ENCODE assay signal across 1 cellular context in the genomic region with DNA sequence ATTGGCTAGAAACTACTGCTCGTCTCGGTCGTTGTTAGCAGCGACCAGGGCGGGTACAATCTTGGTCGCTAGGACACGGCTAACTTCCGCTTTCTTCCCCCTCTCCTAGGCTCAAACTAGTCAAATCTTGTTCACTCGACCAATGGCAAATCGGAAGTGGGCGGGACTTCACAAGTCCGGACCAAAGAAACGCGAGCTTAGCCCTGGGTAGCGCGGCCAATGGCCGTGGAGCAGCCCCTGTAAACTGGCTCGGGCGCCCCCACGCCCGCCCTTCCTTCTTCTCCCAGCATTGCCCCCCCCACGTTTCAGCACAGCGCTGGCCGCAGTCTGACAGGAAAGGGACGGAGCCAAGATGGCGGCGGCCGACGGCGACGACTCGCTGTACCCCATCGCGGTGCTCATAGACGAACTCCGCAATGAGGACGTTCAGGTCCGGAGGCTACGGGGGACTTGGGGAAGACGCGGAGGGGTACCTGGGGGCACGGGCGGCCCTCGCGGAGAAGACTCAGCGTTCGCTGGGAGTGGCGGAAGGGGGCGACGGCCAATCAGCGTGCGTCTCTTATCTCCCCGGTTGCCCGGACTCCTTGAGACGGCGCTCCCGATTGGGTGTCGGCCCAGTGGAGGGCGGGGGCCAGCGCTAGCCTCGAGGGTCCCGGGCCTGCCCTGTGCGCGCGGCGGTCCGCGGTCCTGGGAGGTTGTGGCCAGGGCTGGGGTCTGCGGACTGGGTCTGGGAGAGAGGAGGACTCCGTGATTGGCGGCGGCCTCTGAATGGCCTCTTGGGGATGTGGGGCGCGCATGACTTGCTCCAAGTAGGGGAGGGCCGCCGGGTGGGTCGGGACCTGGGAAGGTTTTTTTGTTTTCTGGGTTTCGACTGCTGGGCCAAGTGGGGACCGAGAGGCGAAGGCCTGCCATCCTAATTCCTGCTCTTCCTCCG.
TF ChIP-seq lines count a peak whose summit lies in the region.

TSS of gene PPP2R1A (plus strand) at position 308 of the 934 bp plus-strand sequence. CDS start at position 353, 45 bp downstream.

TF ChIP-seq in K562, 482 proteins besides CTCF, POLR2A, EP300 and RAD21 (continued from another document and continues in another):
- no peak for TF ChIP-seq NKRF (IDR thresholded peaks at IDR 0.05; ENCODE audit: borderline replicate concordance)
- TF ChIP-seq SMAD2 (IDR thresholded peaks at IDR 0.05; ENCODE audit: low read depth, low read length), result no peak
- peak; percentile 89 for TF ChIP-seq RBM25 (IDR thresholded peaks at IDR 0.05; ENCODE audit: low read depth, low read length, severe bottlenecking)
- TF ChIP-seq DEAF1 (CRISPR knock-in tag; IDR thresholded peaks at IDR 0.05), result no peak
- no peak for TF ChIP-seq HMG20A (CRISPR knock-in tag; conservative IDR thresholded peaks at IDR 0.05)
- 0 out of 4 replicates have a peak, but pooled peaks of 1 of the 2 experiments have one; percentile 10 for TF ChIP-seq TRIM24 (IDR thresholded peaks at IDR 0.05)
- TF ChIP-seq ZNF780A (CRISPR knock-in tag; IDR thresholded peaks at IDR 0.05), result no peak
- peak; percentile 81 for TF ChIP-seq POLR2H (tag; IDR thresholded peaks at IDR 0.05; ENCODE audit: low read depth)
- TF ChIP-seq HEY1 (CRISPR knock-in tag; IDR thresholded peaks at IDR 0.05; ENCODE audit: borderline replicate concordance), result no peak
- TF ChIP-seq MAFK (IDR thresholded peaks at IDR 0.05; ENCODE audit: low read length), result no peak
- TF ChIP-seq MCM7 (IDR thresholded peaks at IDR 0.05), result no peak
- TF ChIP-seq ZNF584 (CRISPR knock-in tag; IDR thresholded peaks at IDR 0.05; ENCODE audit: low read depth), result no peak
- TF ChIP-seq SIRT6 (IDR thresholded peaks at IDR 0.05; ENCODE audit: low read depth, low read length), result no peak
- TF ChIP-seq, protein P1, sequence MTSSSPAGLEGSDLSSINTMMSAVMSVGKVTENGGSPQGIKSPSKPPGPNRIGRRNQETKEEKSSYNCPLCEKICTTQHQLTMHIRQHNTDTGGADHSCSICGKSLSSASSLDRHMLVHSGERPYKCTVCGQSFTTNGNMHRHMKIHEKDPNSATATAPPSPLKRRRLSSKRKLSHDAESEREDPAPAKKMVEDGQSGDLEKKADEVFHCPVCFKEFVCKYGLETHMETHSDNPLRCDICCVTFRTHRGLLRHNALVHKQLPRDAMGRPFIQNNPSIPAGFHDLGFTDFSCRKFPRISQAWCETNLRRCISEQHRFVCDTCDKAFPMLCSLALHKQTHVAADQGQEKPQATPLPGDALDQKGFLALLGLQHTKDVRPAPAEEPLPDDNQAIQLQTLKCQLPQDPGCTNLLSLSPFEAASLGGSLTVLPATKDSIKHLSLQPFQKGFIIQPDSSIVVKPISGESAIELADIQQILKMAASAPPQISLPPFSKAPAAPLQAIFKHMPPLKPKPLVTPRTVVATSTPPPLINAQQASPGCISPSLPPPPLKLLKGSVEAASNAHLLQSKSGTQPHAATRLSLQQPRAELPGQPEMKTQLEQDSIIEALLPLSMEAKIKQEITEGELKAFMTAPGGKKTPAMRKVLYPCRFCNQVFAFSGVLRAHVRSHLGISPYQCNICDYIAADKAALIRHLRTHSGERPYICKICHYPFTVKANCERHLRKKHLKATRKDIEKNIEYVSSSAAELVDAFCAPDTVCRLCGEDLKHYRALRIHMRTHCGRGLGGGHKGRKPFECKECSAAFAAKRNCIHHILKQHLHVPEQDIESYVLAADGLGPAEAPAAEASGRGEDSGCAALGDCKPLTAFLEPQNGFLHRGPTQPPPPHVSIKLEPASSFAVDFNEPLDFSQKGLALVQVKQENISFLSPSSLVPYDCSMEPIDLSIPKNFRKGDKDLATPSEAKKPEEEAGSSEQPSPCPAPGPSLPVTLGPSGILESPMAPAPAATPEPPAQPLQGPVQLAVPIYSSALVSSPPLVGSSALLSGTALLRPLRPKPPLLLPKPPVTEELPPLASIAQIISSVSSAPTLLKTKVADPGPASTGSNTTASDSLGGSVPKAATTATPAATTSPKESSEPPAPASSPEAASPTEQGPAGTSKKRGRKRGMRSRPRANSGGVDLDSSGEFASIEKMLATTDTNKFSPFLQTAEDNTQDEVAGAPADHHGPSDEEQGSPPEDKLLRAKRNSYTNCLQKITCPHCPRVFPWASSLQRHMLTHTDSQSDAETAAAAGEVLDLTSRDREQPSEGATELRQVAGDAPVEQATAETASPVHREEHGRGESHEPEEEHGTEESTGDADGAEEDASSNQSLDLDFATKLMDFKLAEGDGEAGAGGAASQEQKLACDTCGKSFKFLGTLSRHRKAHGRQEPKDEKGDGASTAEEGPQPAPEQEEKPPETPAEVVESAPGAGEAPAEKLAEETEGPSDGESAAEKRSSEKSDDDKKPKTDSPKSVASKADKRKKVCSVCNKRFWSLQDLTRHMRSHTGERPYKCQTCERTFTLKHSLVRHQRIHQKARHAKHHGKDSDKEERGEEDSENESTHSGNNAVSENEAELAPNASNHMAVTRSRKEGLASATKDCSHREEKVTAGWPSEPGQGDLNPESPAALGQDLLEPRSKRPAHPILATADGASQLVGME (CRISPR knock-in tag; IDR thresholded peaks at IDR 0.05), result peak; percentile 83
- no peak for TF ChIP-seq SREBF2 (CRISPR knock-in tag; IDR thresholded peaks at IDR 0.05)
- TF ChIP-seq ZNF121 (CRISPR knock-in tag; conservative IDR thresholded peaks at IDR 0.05), result no peak
- TF ChIP-seq ZNF12 (CRISPR knock-in tag; IDR thresholded peaks at IDR 0.05), result no peak
- no peak for TF ChIP-seq BACH1 (tag; IDR thresholded peaks at IDR 0.05)
- no peak for TF ChIP-seq HNRNPLL (IDR thresholded peaks at IDR 0.05; ENCODE audit: low read depth, low read length, poor library complexity, severe bottlenecking)
- TF ChIP-seq SMARCA5 (IDR thresholded peaks at IDR 0.05), result no peak
- 0 out of 4 replicates have a peak, but pooled peaks of 1 of the 2 experiments have one; percentile 31 for TF ChIP-seq NONO (IDR thresholded peaks at IDR 0.05; ENCODE audit: low read depth in 2 of 2, low read length in 1 of 2)
- TF ChIP-seq ILF3 (IDR thresholded peaks at IDR 0.05; ENCODE audit: borderline replicate concordance), result no peak
- TF ChIP-seq CEBPG (CRISPR knock-in tag; IDR thresholded peaks at IDR 0.05), result no peak
- TF ChIP-seq CEBPG (tag; conservative IDR thresholded peaks at IDR 0.05 in 1 of 2, IDR thresholded peaks at IDR 0.05 in 1 of 2), result no peak
- TF ChIP-seq SNIP1 (IDR thresholded peaks at IDR 0.05; ENCODE audit: low read depth), result no peak
- TF ChIP-seq TFE3 (CRISPR knock-in tag; IDR thresholded peaks at IDR 0.05), result no peak
- TF ChIP-seq TARDBP (IDR thresholded peaks at IDR 0.05), result peak; percentile 94
- TF ChIP-seq HMGN3 (IDR thresholded peaks at IDR 0.05; ENCODE audit: borderline replicate concordance, extremely low read depth, insufficient read length, low read depth, low read length), result peak; percentile 51
- 0 out of 2 replicates have a peak, but pooled peaks have one; percentile 24 for TF ChIP-seq FOXP1 (CRISPR knock-in tag; IDR thresholded peaks at IDR 0.05)
- TF ChIP-seq ZFPM2 (CRISPR knock-in tag; IDR thresholded peaks at IDR 0.05), result no peak
- no peak for TF ChIP-seq MAFG (tag; conservative IDR thresholded peaks at IDR 0.05)
- TF ChIP-seq PHF21A (IDR thresholded peaks at IDR 0.05; ENCODE audit: borderline replicate concordance, low read depth), result no peak
- no peak for TF ChIP-seq POLR2AphosphoS2 (IDR thresholded peaks at IDR 0.05; ENCODE audit: low read length)
- TF ChIP-seq KLF13 (tag; IDR thresholded peaks at IDR 0.05; ENCODE audit: borderline replicate concordance, low read depth), result no peak
- TF ChIP-seq STAG1 (CRISPR knock-in tag; IDR thresholded peaks at IDR 0.05; ENCODE audit: borderline replicate concordance), result no peak
- TF ChIP-seq, protein P2, sequence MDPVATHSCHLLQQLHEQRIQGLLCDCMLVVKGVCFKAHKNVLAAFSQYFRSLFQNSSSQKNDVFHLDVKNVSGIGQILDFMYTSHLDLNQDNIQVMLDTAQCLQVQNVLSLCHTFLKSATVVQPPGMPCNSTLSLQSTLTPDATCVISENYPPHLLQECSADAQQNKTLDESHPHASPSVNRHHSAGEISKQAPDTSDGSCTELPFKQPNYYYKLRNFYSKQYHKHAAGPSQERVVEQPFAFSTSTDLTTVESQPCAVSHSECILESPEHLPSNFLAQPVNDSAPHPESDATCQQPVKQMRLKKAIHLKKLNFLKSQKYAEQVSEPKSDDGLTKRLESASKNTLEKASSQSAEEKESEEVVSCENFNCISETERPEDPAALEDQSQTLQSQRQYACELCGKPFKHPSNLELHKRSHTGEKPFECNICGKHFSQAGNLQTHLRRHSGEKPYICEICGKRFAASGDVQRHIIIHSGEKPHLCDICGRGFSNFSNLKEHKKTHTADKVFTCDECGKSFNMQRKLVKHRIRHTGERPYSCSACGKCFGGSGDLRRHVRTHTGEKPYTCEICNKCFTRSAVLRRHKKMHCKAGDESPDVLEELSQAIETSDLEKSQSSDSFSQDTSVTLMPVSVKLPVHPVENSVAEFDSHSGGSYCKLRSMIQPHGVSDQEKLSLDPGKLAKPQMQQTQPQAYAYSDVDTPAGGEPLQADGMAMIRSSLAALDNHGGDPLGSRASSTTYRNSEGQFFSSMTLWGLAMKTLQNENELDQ (CRISPR knock-in tag; IDR thresholded peaks at IDR 0.05; ENCODE audit: borderline replicate concordance), result no peak
- peak; percentile 36; the same call in 1 of the 2 replicates for TF ChIP-seq ARID3B (CRISPR knock-in tag; IDR thresholded peaks at IDR 0.05; ENCODE audit: borderline replicate concordance)
- peak; percentile 62; the same call in 1 of the 2 replicates for TF ChIP-seq SMAD4 (CRISPR knock-in tag; conservative IDR thresholded peaks at IDR 0.05)
- no peak for TF ChIP-seq ZNF778 (CRISPR knock-in tag; IDR thresholded peaks at IDR 0.05)
- TF ChIP-seq, protein P3, sequence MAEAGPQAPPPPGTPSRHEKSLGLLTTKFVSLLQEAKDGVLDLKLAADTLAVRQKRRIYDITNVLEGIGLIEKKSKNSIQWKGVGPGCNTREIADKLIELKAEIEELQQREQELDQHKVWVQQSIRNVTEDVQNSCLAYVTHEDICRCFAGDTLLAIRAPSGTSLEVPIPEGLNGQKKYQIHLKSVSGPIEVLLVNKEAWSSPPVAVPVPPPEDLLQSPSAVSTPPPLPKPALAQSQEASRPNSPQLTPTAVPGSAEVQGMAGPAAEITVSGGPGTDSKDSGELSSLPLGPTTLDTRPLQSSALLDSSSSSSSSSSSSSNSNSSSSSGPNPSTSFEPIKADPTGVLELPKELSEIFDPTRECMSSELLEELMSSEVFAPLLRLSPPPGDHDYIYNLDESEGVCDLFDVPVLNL (CRISPR knock-in tag; IDR thresholded peaks at IDR 0.05; ENCODE audit: low read depth), result no peak
- TF ChIP-seq SUPT5H (IDR thresholded peaks at IDR 0.05), result peak; percentile 93
- no peak for TF ChIP-seq RUNX1 (IDR thresholded peaks at IDR 0.05; ENCODE audit: low read depth)
- peak; percentile 85 for TF ChIP-seq ZFX (CRISPR knock-in tag; IDR thresholded peaks at IDR 0.05)
- TF ChIP-seq EZH2 (IDR thresholded peaks at IDR 0.05; ENCODE audit: borderline replicate concordance, low read depth, low read length), result no peak
- peak; percentile 33; the same call in 1 of the 2 replicates for TF ChIP-seq L3MBTL2 (IDR thresholded peaks at IDR 0.05)
- TF ChIP-seq TBL1XR1 (IDR thresholded peaks at IDR 0.05; ENCODE audit: low read length in 2 of 2), result 0 out of 4 replicates have a peak, but pooled peaks of 1 of the 2 experiments have one; percentile 45
- TF ChIP-seq KAT2B (IDR thresholded peaks at IDR 0.05; ENCODE audit: low read depth, low read length), result no peak
- no peak for TF ChIP-seq ETS2 (tag; IDR thresholded peaks at IDR 0.05; ENCODE audit: borderline replicate concordance, poor library complexity, severe bottlenecking)
- TF ChIP-seq SRSF1 (IDR thresholded peaks at IDR 0.05; ENCODE audit: low read depth, low read length), result no peak
